21 cellular contexts compared by ENCODE assay signal in the genomic region with DNA sequence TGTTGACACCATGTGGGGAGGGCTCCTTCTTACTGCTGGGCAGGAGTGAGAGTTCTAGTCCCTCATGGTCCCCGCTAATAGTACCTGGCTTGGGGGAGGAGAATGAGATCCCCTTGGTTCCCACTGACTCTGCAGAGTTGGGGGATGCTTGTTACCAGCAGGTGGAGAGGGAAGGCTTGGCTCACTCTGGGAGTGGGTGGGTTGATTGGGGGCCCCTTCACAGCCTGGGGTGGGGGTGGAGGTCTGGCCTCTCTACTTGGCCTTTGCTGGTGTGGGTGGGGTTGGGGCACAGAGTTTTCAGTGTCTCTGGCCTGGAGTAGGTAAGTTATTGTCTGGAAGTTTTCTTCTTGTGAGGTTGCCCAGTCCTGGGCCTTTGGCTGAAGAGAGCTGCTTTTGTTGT.
"Had no signal": no experiment of that assay in that cellular context is flagged by ENCODE, and none has a peak within 500 bp of the region (broad histone marks: within the 10 kb centered on the region; RNA-seq: fewer than 3 reads in every experiment).

No MANE protein-coding gene starts in this region.

- H3K36me3 ChIP-seq: colonic mucosa, pancreas, sigmoid colon, uterus had no signal

- H3K27me3 ChIP-seq: colonic mucosa, pancreas, sigmoid colon, uterus had no signal

- H3K27ac Mint-ChIP-seq: endodermal cell, mesothelial cell of epicardium, natural killer cell, progenitor cell of endocrine pancreas, type B pancreatic cell had no signal

- DNase-seq: colonic mucosa; effector CD4-positive, alpha-beta T cell; endodermal cell; erythroblast; foreskin melanocyte; head of caudate nucleus; hippocampal formation; kidney glomerular epithelial cell; natural killer cell; nucleus accumbens; sigmoid colon; stimulated activated naive CD4-positive, alpha-beta T cell; uterus had no signal

- H3K27me3 Mint-ChIP-seq: progenitor cell of endocrine pancreas, type B pancreatic cell had no signal

- H3K4me3 Mint-ChIP-seq: endodermal cell, mesothelial cell of epicardium, natural killer cell, neural crest cell, type B pancreatic cell had no signal

- H3K36me3 Mint-ChIP-seq: natural killer cell, type B pancreatic cell had no signal

- H3K4me3 ChIP-seq: colonic mucosa, pancreas, sigmoid colon, skin epidermis, uterus had no signal

- H3K9me3 ChIP-seq: colonic mucosa, pancreas, sigmoid colon, uterus had no signal

- H3K4me1 ChIP-seq: colonic mucosa, pancreas, sigmoid colon, uterus had no signal

- H3K9me3 Mint-ChIP-seq: type B pancreatic cell had no signal

- H3K27ac ChIP-seq: colonic mucosa, pancreas, sigmoid colon, skin epidermis, uterus had no signal

- H3K4me1 Mint-ChIP-seq: endodermal cell, mesothelial cell of epicardium, natural killer cell, neural crest cell had no signal

- ATAC-seq: left lobe of liver, natural killer cell, pancreas had no signal

- FAIRE-seq: endothelial cell of umbilical vein, pancreas had no signal
